11 cellular contexts compared by ENCODE assay signal in genomic region chr20:63006611-63007471, GRCh38. TPM values are rescaled to one million over a fixed set of nuclear protein-coding genes. Genes with fewer than 3 reads are reported as not detected.
A peak's percentile ranks its signal among the peaks of the same experiment; 100 is the strongest.
DNase-seq lines count a peak whose midpoint lies in the region; TF ChIP-seq lines count a peak whose summit lies in the region.
"Had no signal": no experiment of that assay in that cellular context is flagged by ENCODE, and none has a peak within 500 bp of the region (broad histone marks: within the 10 kb centered on the region; RNA-seq: fewer than 3 reads in every experiment).

BHLHE23 (minus strand) TSS chr20:63006964; CDS start chr20:63006774, 190 bp downstream.

- peak; percentile 65 for DNase-seq in activated CD4-positive, alpha-beta T cell treated with anti-CD3 and anti-CD28 coated beads, Interleukin-2, amount 10 ng/mL, durations not matched to agents 24 days and 14 days
- DNase-seq in activated CD4-positive, alpha-beta T cell treated with anti-CD3 and anti-CD28 coated beads, Interleukin-2, amount 50 U/mL, for 1 hour = no peak
- DNase-seq in NCI-H1092 treated with DMSO at 0.1 percent for 48 hours (lab: John Stamatoyannopoulos, UW) (peak; percentile 14), endodermal cell (peak; percentile 88), spleen (no peak), HCEC 1CT (no peak), midbrain (lab: John Stamatoyannopoulos, UW) (no peak), glomerular visceral epithelial cell (ENCODE audit: extremely low spot score) (no peak)
- DNase-seq: hypothalamus; stimulated activated CD8-positive, alpha-beta memory T cell treated with anti-CD3 and anti-CD28 coated beads, Interleukin-4, amount 100 ng/mL, for 48 hours had no signal

- H3K4me1 ChIP-seq in endodermal cell (ENCODE audit: control insufficient read depth, insufficient read depth, low read length) = peaks cover 3% of the 10 kb centered on the region
- H3K4me1 ChIP-seq in spleen = peaks cover 18 to 61% (median 54%) of the 10 kb centered on the region in 6 donors

- no peaks in the 10 kb centered on the region for H3K9me3 Mint-ChIP-seq in activated CD4-positive, alpha-beta T cell treated with anti-CD3 and anti-CD28 coated beads, Interleukin-2, amount 10 ng/mL, durations not matched to agents 24 days and 14 days
- no peaks in the 10 kb centered on the region for H3K9me3 Mint-ChIP-seq in endodermal cell

- H3K4me3 Mint-ChIP-seq in activated CD4-positive, alpha-beta T cell treated with anti-CD3 and anti-CD28 coated beads, Interleukin-2, amount 10 ng/mL, durations not matched to agents 24 days and 14 days = no peak within 1 kb of the TSS
- peak within 1 kb of the TSS; percentile 35 for H3K4me3 Mint-ChIP-seq in endodermal cell

- peak within 1 kb of the TSS; percentile 72 for H3K27ac Mint-ChIP-seq in activated CD4-positive, alpha-beta T cell treated with anti-CD3 and anti-CD28 coated beads, Interleukin-2, amount 10 ng/mL, durations not matched to agents 24 days and 14 days
- H3K27ac Mint-ChIP-seq in endodermal cell = no peak within 1 kb of the TSS

- 0 to 2% methylated on average over 32 to 112 of the region's 112 CpGs for WGBS in endodermal cell (ENCODE audit: insufficient coverage in 1 of 2, insufficient read length in 1 of 2), 2 experiments
- 1 to 6% (median 2%) methylated on average over 35 to 112 of the region's 112 CpGs for WGBS in spleen, 5 donors

- H3K9me3 ChIP-seq in endodermal cell (ENCODE audit: control insufficient read depth, low read length) (no peaks in the 10 kb centered on the region), spleen (no peaks in the 10 kb centered on the region)

- H3K4me3 ChIP-seq in endodermal cell (ENCODE audit: low read length) (no peak within 1 kb of the TSS), spleen (peak within 1 kb of the TSS in 7 of 8 donors; percentile 2 to 59 (median 19))

- H3K4me1 Mint-ChIP-seq in activated CD4-positive, alpha-beta T cell treated with anti-CD3 and anti-CD28 coated beads, Interleukin-2, amount 10 ng/mL, durations not matched to agents 24 days and 14 days = peaks cover 7% of the 10 kb centered on the region
- peaks cover 6% of the 10 kb centered on the region for H3K4me1 Mint-ChIP-seq in endodermal cell

- no peak for TF ChIP-seq CTCF in endodermal cell (conservative IDR thresholded peaks at IDR 0.05)
- TF ChIP-seq CTCF in spleen (IDR thresholded peaks at IDR 0.05 in 8 of 11, conservative IDR thresholded peaks at IDR 0.05 in 3 of 11) = no peak

- H3K27me3 ChIP-seq in endodermal cell (ENCODE audit: control insufficient read depth, insufficient read depth, low read length, poor library complexity, severe bottlenecking) = peaks cover 100% of the 10 kb centered on the region
- H3K27me3 ChIP-seq in spleen (replicated peaks in 1 of 7) = peaks cover 26 to 100% (median 92%) of the 10 kb centered on the region in 7 donors

- H3K9ac ChIP-seq in endodermal cell (ENCODE audit: extremely low read depth, low read length, poor library complexity, severe bottlenecking) = no peak within 1 kb of the TSS

- no peaks in the 10 kb centered on the region for H3K36me3 Mint-ChIP-seq in activated CD4-positive, alpha-beta T cell treated with anti-CD3 and anti-CD28 coated beads, Interleukin-2, amount 10 ng/mL, durations not matched to agents 24 days and 14 days (ENCODE audit: low read depth)
- no peaks in the 10 kb centered on the region for H3K36me3 Mint-ChIP-seq in endodermal cell (ENCODE audit: low read depth)

- intact Hi-C loops in activated CD4-positive, alpha-beta T cell treated with anti-CD3 and anti-CD28 coated beads, Interleukin-2, amount 10 ng/mL, durations not matched to agents 24 days and 14 days (cut with micrococcal nuclease) = loop anchor here (5.0 kb wide), 2 partner anchors 170 to 185 kb away; no protein-coding TSS in a partner anchor
- intact Hi-C loops in spleen (cut with DNase I; ENCODE audit: low total_unique reads) = loop anchor here (10.0 kb wide), 1 partner anchor 112 kb away; no protein-coding TSS in a partner anchor

- peaks cover 64% of the 10 kb centered on the region for H3K27me3 Mint-ChIP-seq in activated CD4-positive, alpha-beta T cell treated with anti-CD3 and anti-CD28 coated beads, Interleukin-2, amount 10 ng/mL, durations not matched to agents 24 days and 14 days
- H3K27me3 Mint-ChIP-seq in endodermal cell (ENCODE audit: insufficient read depth) = peaks cover 84% of the 10 kb centered on the region

- H3K36me3 ChIP-seq in endodermal cell (ENCODE audit: control insufficient read depth, insufficient read depth, low read length) = no peaks in the 10 kb centered on the region
- no peaks in the 10 kb centered on the region for H3K36me3 ChIP-seq in spleen

- TF ChIP-seq POLR2A in spleen (IDR thresholded peaks at IDR 0.05) = no peak

- H3K27ac ChIP-seq in endodermal cell (ENCODE audit: low read depth, low read length) (no peak within 1 kb of the TSS), spleen (no peak within 1 kb of the TSS)
- H3K27ac ChIP-seq: RWPE1 had no signal

RNA-seq across cellular contexts. Expression of gene BHLHE23, which starts in this region (rescaled TPM):
- total RNA-seq in activated CD4-positive, alpha-beta T cell treated with anti-CD3 and anti-CD28 coated beads, Interleukin-2, amount 10 ng/mL, durations not matched to agents 24 days and 14 days = not detected in 2 replicates
- not detected for total RNA-seq in endodermal cell
- polyA plus RNA-seq in endodermal cell (2013, experiment 1 of 2) = 1.2 TPM
- polyA plus RNA-seq in endodermal cell (2013, experiment 2 of 2) = 0.46 TPM
- not detected for total RNA-seq in spleen
- not detected for polyA plus RNA-seq in spleen

Comparison
In these comparisons a context has a peak if more than half of its experiments do, and no peak if none do; other contexts are left out.
1. Peak in DNase-seq in activated CD4-positive, alpha-beta T cell treated with anti-CD3 and anti-CD28 coated beads, Interleukin-2, amount 10 ng/mL, durations not matched to agents 24 days and 14 days; RNA of the gene not detected or under 1 TPM.
2. DNase-seq: peak in NCI-H1092 treated with DMSO at 0.1 percent for 48 hours (single experiment) and endodermal cell (single experiment); none in activated CD4-positive, alpha-beta T cell treated with anti-CD3 and anti-CD28 coated beads, Interleukin-2, amount 50 U/mL, for 1 hour (single experiment), spleen (single experiment), HCEC 1CT (single experiment), midbrain (single experiment) and glomerular visceral epithelial cell (single experiment).